ENCODE assay signal across 32 cellular contexts in genomic region chr1:241724741-241725356, GRCh38.
"Had no signal": no experiment of that assay in that cellular context is flagged by ENCODE, and none has a peak within 500 bp of the region (broad histone marks: within the 10 kb centered on the region; RNA-seq: fewer than 3 reads in every experiment).

No MANE protein-coding gene starts in this region.

- FAIRE-seq: astrocyte had no signal

- H3K9me3 ChIP-seq: adrenal gland, body of pancreas, breast epithelium had no signal

- H3K36me3 ChIP-seq: adrenal gland, brain microvascular endothelial cell, breast epithelium had no signal

- DNase-seq: activated B cell treated with CpG ODN at 0.5 μM for 24 hours; activated CD4-positive, alpha-beta memory T cell treated with anti-CD3 and anti-CD28 coated beads for 36 hours; activated CD4-positive, alpha-beta T cell treated with anti-CD3 and anti-CD28 coated beads for 4 hours; activated CD4-positive, alpha-beta T cell treated with anti-CD3 and anti-CD28 coated beads, Interleukin-2, amount 10 ng/mL, durations not matched to agents 24 days and 14 days; activated CD4-positive, alpha-beta T cell treated with anti-CD3 and anti-CD28 coated beads, Interleukin-2, amount 50 U/mL, for 1 hour; activated CD4-positive, alpha-beta T cell treated with anti-CD3 and anti-CD28 coated beads, Interleukin-2, amount 50 U/mL, for 4 hours; activated CD4-positive, CD25-positive, alpha-beta regulatory T cell treated with anti-CD3 and anti-CD28 coated beads, Interleukin-2, amount 50 U/mL, for 72 hours; activated CD8-positive, alpha-beta memory T cell treated with anti-CD3 and anti-CD28 coated beads, Interleukin-2, amount 50 U/mL, for 4 hours; activated CD8-positive, alpha-beta T cell treated with anti-CD3 and anti-CD28 coated beads for 36 hours; activated effector memory CD4-positive, alpha-beta T cell treated with anti-CD3 and anti-CD28 coated beads, Interleukin-2, amount 50 U/mL, for 16 hours; activated gamma-delta T cell treated with Interleukin-2 at 50 U/mL for 16 hours; activated naive CD4-positive, alpha-beta T cell; activated naive CD4-positive, alpha-beta T cell treated with anti-CD3 and anti-CD28 coated beads for 36 hours; activated naive CD4-positive, alpha-beta T cell treated with anti-CD3 and anti-CD28 coated beads, Interleukin-2, amount 50 U/mL, for 16 hours; activated naive CD8-positive, alpha-beta T cell treated with anti-CD3 and anti-CD28 coated beads for 36 hours; activated T-cell treated with anti-CD3 and anti-CD28 coated beads for 4 hours; activated T-cell treated with anti-CD3 and anti-CD28 coated beads, Interleukin-2, amount 50 U/mL, for 1 hour; activated T-cell treated with anti-CD3 and anti-CD28 coated beads, Interleukin-2, amount 50 U/mL, for 4 hours; activated T-cell treated with anti-CD3 and anti-CD28 coated beads, Interleukin-2, amount 50 U/mL, for 72 hours; adrenal gland; amniotic stem cell; aorta; body of pancreas; brain microvascular endothelial cell; central memory CD4-positive, alpha-beta T cell; T-helper 2 cell; T-helper 9 cell had no signal

- H3K27ac ChIP-seq: adrenal gland, body of pancreas, brain microvascular endothelial cell, breast epithelium, VCaP had no signal

- H3K4me3 ChIP-seq: adrenal gland, body of pancreas, breast epithelium had no signal

- H3K27me3 ChIP-seq: adrenal gland, body of pancreas, brain microvascular endothelial cell, breast epithelium had no signal

- ATAC-seq: activated CD8-positive, alpha-beta T cell treated with anti-CD3 and anti-CD28 coated beads for 36 hours; activated naive CD4-positive, alpha-beta T cell treated with anti-CD3 and anti-CD28 coated beads, Interleukin-2, amount 50 U/mL, for 72 hours; activated T-cell treated with anti-CD3 and anti-CD28 coated beads, Interleukin-2, amount 50 U/mL, for 4 hours; activated T-cell treated with anti-CD3 and anti-CD28 coated beads, Interleukin-2, amount 50 U/mL, for 72 hours; activated T-helper 17 cell treated with anti-CD3 and anti-CD28 coated beads, Interleukin-2, amount 50 U/mL, for 72 hours; body of pancreas had no signal

- H3K4me1 ChIP-seq: adrenal gland, body of pancreas, breast epithelium had no signal
